35 cellular contexts compared by ENCODE assay signal in the genomic region with DNA sequence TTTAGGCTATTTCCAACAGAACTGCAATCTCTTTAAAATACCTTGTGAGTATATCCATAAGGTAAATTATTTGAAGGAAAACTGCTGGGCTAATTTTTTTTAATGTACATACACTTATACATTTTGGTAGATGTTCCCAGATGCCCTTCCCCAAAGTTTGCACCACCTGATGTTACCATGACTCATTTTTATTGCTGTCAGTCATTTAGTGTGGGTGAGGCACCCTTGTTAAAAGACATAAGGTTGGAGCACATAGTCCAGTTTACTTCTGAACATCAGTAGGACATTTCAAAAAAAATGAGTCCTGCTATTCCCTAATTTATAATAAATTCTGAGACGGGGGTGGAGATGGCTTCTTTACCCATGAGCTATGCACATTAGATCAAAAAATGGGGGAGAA.
"Had no signal": no experiment of that assay in that cellular context is flagged by ENCODE, and none has a peak within 500 bp of the region (broad histone marks: within the 10 kb centered on the region; RNA-seq: fewer than 3 reads in every experiment).

No MANE protein-coding gene starts in this region.

- H3K27ac ChIP-seq: KMS-11 had no signal

- DNase-seq: Karpas-422, Kasumi-1, KG1, MG63, MM.1S, MV-4-11, NCI-H1048, NCI-H1092, NCI-H1092 treated with DMSO at 0.1 percent for 48 hours, NCI-H1105, NCI-H1105 treated with DMSO at 0.1 percent for 48 hours, NCI-H1417, NCI-H1417 treated with DMSO at 0.1 percent for 48 hours, NCI-H1436, NCI-H1436 treated with DMSO at 0.1 percent for 48 hours, NCI-H146, NCI-H1694, NCI-H1694 treated with DMSO at 0.1 percent for 48 hours, NCI-H187, NCI-H187 treated with DMSO at 0.1 percent for 48 hours, NCI-H1930, NCI-H2029, NCI-H2029 treated with DMSO at 0.1 percent for 48 hours, NCI-H2081, NCI-H2081 treated with DMSO at 0.1 percent for 48 hours, NCI-H2107, NCI-H2171, NCI-H2171 treated with DMSO at 0.1 percent for 48 hours, NCI-H2227 treated with DMSO at 0.1 percent for 48 hours, NCI-H226, NCI-H345, NCI-H446, NCI-H446 treated with DMSO at 0.1 percent for 48 hours, NCI-H510A had no signal
